ENCODE assay signal across 2 cellular contexts in genomic region chr11:30991802-30992512, GRCh38.
TF ChIP-seq lines count a peak whose summit lies in the region.

No MANE protein-coding gene starts in this region.

TF ChIP-seq in A549, 52 proteins besides CTCF, POLR2A, EP300 and RAD21 (continued from another document):
- TF ChIP-seq, protein P1, sequence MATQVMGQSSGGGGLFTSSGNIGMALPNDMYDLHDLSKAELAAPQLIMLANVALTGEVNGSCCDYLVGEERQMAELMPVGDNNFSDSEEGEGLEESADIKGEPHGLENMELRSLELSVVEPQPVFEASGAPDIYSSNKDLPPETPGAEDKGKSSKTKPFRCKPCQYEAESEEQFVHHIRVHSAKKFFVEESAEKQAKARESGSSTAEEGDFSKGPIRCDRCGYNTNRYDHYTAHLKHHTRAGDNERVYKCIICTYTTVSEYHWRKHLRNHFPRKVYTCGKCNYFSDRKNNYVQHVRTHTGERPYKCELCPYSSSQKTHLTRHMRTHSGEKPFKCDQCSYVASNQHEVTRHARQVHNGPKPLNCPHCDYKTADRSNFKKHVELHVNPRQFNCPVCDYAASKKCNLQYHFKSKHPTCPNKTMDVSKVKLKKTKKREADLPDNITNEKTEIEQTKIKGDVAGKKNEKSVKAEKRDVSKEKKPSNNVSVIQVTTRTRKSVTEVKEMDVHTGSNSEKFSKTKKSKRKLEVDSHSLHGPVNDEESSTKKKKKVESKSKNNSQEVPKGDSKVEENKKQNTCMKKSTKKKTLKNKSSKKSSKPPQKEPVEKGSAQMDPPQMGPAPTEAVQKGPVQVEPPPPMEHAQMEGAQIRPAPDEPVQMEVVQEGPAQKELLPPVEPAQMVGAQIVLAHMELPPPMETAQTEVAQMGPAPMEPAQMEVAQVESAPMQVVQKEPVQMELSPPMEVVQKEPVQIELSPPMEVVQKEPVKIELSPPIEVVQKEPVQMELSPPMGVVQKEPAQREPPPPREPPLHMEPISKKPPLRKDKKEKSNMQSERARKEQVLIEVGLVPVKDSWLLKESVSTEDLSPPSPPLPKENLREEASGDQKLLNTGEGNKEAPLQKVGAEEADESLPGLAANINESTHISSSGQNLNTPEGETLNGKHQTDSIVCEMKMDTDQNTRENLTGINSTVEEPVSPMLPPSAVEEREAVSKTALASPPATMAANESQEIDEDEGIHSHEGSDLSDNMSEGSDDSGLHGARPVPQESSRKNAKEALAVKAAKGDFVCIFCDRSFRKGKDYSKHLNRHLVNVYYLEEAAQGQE (IDR thresholded peaks at IDR 0.05) = no peak
- no peak for TF ChIP-seq CBX8 (IDR thresholded peaks at IDR 0.05)
- TF ChIP-seq ZNF302 (CRISPR knock-in tag; IDR thresholded peaks at IDR 0.05) = no peak
- no peak for TF ChIP-seq ELK1 (IDR thresholded peaks at IDR 0.05; ENCODE audit: low read depth, low read length)
- TF ChIP-seq MYC (IDR thresholded peaks at IDR 0.05; ENCODE audit: borderline replicate concordance, low read length) = no peak
- TF ChIP-seq CBX2 (IDR thresholded peaks at IDR 0.05; ENCODE audit: borderline replicate concordance, low read depth) = no peak
- no peak for TF ChIP-seq MAFK (IDR thresholded peaks at IDR 0.05; ENCODE audit: partially characterized antibody)
- TF ChIP-seq PHF8 (IDR thresholded peaks at IDR 0.05; ENCODE audit: borderline replicate concordance, low read depth) = no peak
- TF ChIP-seq JUNB (IDR thresholded peaks at IDR 0.05) = no peak
- no peak for TF ChIP-seq CEBPB (IDR thresholded peaks at IDR 0.05)
- no peak for TF ChIP-seq CHD2 (IDR thresholded peaks at IDR 0.05; ENCODE audit: low read length, partially characterized antibody)

TF ChIP-seq in WTC11, 78 proteins besides CTCF, POLR2A, EP300 and RAD21 (continued from another document):
- TF ChIP-seq, protein P2, sequence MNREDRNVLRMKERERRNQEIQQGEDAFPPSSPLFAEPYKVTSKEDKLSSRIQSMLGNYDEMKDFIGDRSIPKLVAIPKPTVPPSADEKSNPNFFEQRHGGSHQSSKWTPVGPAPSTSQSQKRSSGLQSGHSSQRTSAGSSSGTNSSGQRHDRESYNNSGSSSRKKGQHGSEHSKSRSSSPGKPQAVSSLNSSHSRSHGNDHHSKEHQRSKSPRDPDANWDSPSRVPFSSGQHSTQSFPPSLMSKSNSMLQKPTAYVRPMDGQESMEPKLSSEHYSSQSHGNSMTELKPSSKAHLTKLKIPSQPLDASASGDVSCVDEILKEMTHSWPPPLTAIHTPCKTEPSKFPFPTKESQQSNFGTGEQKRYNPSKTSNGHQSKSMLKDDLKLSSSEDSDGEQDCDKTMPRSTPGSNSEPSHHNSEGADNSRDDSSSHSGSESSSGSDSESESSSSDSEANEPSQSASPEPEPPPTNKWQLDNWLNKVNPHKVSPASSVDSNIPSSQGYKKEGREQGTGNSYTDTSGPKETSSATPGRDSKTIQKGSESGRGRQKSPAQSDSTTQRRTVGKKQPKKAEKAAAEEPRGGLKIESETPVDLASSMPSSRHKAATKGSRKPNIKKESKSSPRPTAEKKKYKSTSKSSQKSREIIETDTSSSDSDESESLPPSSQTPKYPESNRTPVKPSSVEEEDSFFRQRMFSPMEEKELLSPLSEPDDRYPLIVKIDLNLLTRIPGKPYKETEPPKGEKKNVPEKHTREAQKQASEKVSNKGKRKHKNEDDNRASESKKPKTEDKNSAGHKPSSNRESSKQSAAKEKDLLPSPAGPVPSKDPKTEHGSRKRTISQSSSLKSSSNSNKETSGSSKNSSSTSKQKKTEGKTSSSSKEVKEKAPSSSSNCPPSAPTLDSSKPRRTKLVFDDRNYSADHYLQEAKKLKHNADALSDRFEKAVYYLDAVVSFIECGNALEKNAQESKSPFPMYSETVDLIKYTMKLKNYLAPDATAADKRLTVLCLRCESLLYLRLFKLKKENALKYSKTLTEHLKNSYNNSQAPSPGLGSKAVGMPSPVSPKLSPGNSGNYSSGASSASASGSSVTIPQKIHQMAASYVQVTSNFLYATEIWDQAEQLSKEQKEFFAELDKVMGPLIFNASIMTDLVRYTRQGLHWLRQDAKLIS (CRISPR knock-in tag; IDR thresholded peaks at IDR 0.05; ENCODE audit: borderline replicate concordance) = no peak
- TF ChIP-seq TEAD4 (CRISPR knock-in tag; IDR thresholded peaks at IDR 0.05) = no peak
- no peak for TF ChIP-seq ZNF317 (CRISPR knock-in tag; IDR thresholded peaks at IDR 0.05; ENCODE audit: borderline replicate concordance, low read depth)
- TF ChIP-seq ZNF263 (CRISPR knock-in tag; IDR thresholded peaks at IDR 0.05; ENCODE audit: low read depth) = no peak
- no peak for TF ChIP-seq ATF1 (CRISPR knock-in tag; IDR thresholded peaks at IDR 0.05)
- TF ChIP-seq GTF2I (CRISPR knock-in tag; conservative IDR thresholded peaks at IDR 0.05) = no peak
- TF ChIP-seq, protein P3, sequence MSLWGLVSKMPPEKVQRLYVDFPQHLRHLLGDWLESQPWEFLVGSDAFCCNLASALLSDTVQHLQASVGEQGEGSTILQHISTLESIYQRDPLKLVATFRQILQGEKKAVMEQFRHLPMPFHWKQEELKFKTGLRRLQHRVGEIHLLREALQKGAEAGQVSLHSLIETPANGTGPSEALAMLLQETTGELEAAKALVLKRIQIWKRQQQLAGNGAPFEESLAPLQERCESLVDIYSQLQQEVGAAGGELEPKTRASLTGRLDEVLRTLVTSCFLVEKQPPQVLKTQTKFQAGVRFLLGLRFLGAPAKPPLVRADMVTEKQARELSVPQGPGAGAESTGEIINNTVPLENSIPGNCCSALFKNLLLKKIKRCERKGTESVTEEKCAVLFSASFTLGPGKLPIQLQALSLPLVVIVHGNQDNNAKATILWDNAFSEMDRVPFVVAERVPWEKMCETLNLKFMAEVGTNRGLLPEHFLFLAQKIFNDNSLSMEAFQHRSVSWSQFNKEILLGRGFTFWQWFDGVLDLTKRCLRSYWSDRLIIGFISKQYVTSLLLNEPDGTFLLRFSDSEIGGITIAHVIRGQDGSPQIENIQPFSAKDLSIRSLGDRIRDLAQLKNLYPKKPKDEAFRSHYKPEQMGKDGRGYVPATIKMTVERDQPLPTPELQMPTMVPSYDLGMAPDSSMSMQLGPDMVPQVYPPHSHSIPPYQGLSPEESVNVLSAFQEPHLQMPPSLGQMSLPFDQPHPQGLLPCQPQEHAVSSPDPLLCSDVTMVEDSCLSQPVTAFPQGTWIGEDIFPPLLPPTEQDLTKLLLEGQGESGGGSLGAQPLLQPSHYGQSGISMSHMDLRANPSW (CRISPR knock-in tag; conservative IDR thresholded peaks at IDR 0.05; ENCODE audit: low read depth) = no peak
- TF ChIP-seq, protein P4, sequence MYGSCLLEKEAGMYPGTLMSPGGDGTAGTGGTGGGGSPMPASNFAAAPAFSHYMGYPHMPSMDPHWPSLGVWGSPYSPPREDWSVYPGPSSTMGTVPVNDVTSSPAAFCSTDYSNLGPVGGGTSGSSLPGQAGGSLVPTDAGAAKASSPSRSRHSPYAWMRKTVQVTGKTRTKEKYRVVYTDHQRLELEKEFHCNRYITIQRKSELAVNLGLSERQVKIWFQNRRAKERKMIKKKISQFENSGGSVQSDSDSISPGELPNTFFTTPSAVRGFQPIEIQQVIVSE (CRISPR knock-in tag; IDR thresholded peaks at IDR 0.05; ENCODE audit: borderline replicate concordance) = no peak
- TF ChIP-seq ARID4B (CRISPR knock-in tag; IDR thresholded peaks at IDR 0.05; ENCODE audit: borderline replicate concordance) = no peak
